ENCODE assay signal across 8 cellular contexts in genomic region chr9:33044677-33045282, GRCh38. TPM values are rescaled to one million over a fixed set of nuclear protein-coding genes. Genes with fewer than 3 reads are reported as not detected.
A peak's percentile ranks its signal among the peaks of the same experiment; 100 is the strongest.
DNase-seq lines count a peak whose midpoint lies in the region; ATAC-seq and TF ChIP-seq lines count a peak whose summit lies in the region.

No MANE protein-coding gene starts in this region.

- H3K4me3 Mint-ChIP-seq in nephron progenitor cell = peak overlapping the region; percentile 86

- 22 to 40% methylated on average over 12 of the region's 12 CpGs for WGBS in esophagus squamous epithelium, 2 donors

- TF ChIP-seq POLR2A in esophagus squamous epithelium (IDR thresholded peaks at IDR 0.05) = no peak

- H3K36me3 ChIP-seq in BJ (ENCODE audit: control insufficient read depth, insufficient read depth, low read length) (peaks cover 3% of the 10 kb centered on the region), esophagus squamous epithelium (peaks cover 0 to 64% (median 12%) of the 10 kb centered on the region in 3 donors)

- peaks cover 36% of the 10 kb centered on the region for H3K36me3 Mint-ChIP-seq in nephron progenitor cell (ENCODE audit: low read depth)

- H3K9me3 Mint-ChIP-seq in nephron progenitor cell = no peaks in the 10 kb centered on the region

- peaks cover 19% of the 10 kb centered on the region for H3K4me1 Mint-ChIP-seq in nephron progenitor cell

- in situ Hi-C loops in SK-MEL-5 (cut with HindIII; ENCODE audit: low pct_unique_long_range_greater_than_20kb, low sequenced_read_pairs) = no loop called here

- H3K9me3 ChIP-seq in esophagus squamous epithelium = no peaks in the 10 kb centered on the region

- H3K27ac ChIP-seq in esophagus squamous epithelium = peak overlapping the region; percentile 94 to 96 (median 96)

- H3K27me3 Mint-ChIP-seq in nephron progenitor cell (ENCODE audit: low read depth, poor library complexity) = peaks cover 3% of the 10 kb centered on the region

- TF ChIP-seq CTCF in BJ (IDR thresholded peaks at IDR 0.05; ENCODE audit: insufficient read depth, low read depth, low read length) (peak; percentile 27; the same call in 1 of the 2 replicates), HFF-Myc (IDR thresholded peaks at IDR 0.05; ENCODE audit: low read depth, low read length, missing control alignments) (peak; percentile 29), esophagus squamous epithelium (IDR thresholded peaks at IDR 0.05) (peak in 3 of 6 experiments; percentile 10 to 14 (median 14)), nephron progenitor cell (IDR thresholded peaks at IDR 0.05) (no peak)

- POLR2A ChIA-PET in BJ (lab: Charles Lee) = no interaction called here

- CTCF ChIA-PET in BJ (lab: Yijun Ruan, JAX) = interaction anchor here (1.1 to 1.6 kb wide), 3 partner anchors 10 to 18 kb away, joined by 3 read pairs; no protein-coding TSS in a partner anchor

- H3K4me3 ChIP-seq in BJ (ENCODE audit: low read depth, low read length) (peak overlapping the region; percentile 64), HFF-Myc (replicated peaks; ENCODE audit: low read depth, low read length) (peak overlapping the region; percentile 48), esophagus squamous epithelium (peak overlapping the region; percentile 63 to 80 (median 74))

- intact Hi-C loops in esophagus squamous epithelium (cut with DNase I) = no loop called here

- H3K27ac Mint-ChIP-seq in nephron progenitor cell = peak overlapping the region; percentile 96

- H3K27me3 ChIP-seq in BJ (ENCODE audit: control insufficient read depth, insufficient read depth, low read length) = no peaks in the 10 kb centered on the region
- no peaks in the 10 kb centered on the region for H3K27me3 ChIP-seq in esophagus squamous epithelium

- peaks cover 6 to 28% (median 6%) of the 10 kb centered on the region in 3 donors for H3K4me1 ChIP-seq in esophagus squamous epithelium

- DNase-seq in BJ (ENCODE audit: low read depth) (no peak), HFF-Myc (ENCODE audit: extremely low read depth, low read depth) (no peak), SK-MEL-5 (ENCODE audit: low read depth, low spot score) (peak; percentile 44), esophagus squamous epithelium (lab: John Stamatoyannopoulos, UW) (no peak), nephron progenitor cell (peak; percentile 19), OCI-M1 (lab: John Stamatoyannopoulos, UW) (no peak), globus pallidus (ENCODE audit: low spot score) (no peak)

- ATAC-seq in HG03025 (IDR thresholded peaks at IDR 0.05; ENCODE audit: low FRiP score, unreplicated experiment) = no peak

RNA-seq across cellular contexts. Expression of gene DNAJA1, which starts 19.7 kb away (rescaled TPM):
- 49.7 and 108 TPM in 2 replicates for polyA plus RNA-seq in BJ (2011; rRNA removed)
- 51.9 and 60.4 TPM in 2 replicates for polyA minus RNA-seq in BJ (2011; rRNA and poly(A)+ RNA removed)
- total RNA-seq in SK-MEL-5 (2014; rRNA removed; shearing (Covaris generic)) = 138 and 152 TPM in 2 replicates
- polyA plus RNA-seq in SK-MEL-5 (2015; cell fraction: cytosol; rRNA removed) = 163 and 176 TPM in 2 replicates
- polyA plus RNA-seq in SK-MEL-5 (2015; cell fraction: nucleus; rRNA removed) = 59.2 and 62.9 TPM in 2 replicates
- 10 to 100 TPM; 44.4 to 79.5 (median 58.3) TPM for total RNA-seq in esophagus squamous epithelium

RNA-seq across cellular contexts. Expression of gene SMU1, which starts 31.7 kb away (rescaled TPM):
- polyA plus RNA-seq in BJ (2011; rRNA removed) = 9.9 and 16.7 TPM in 2 replicates
- polyA minus RNA-seq in BJ (2011; rRNA and poly(A)+ RNA removed) = 9.6 and 11.4 TPM in 2 replicates
- total RNA-seq in SK-MEL-5 (2014; rRNA removed; shearing (Covaris generic)) = 24.3 and 27.7 TPM in 2 replicates
- 11.8 and 14.0 TPM in 2 replicates for polyA plus RNA-seq in SK-MEL-5 (2015; cell fraction: cytosol; rRNA removed)
- polyA plus RNA-seq in SK-MEL-5 (2015; cell fraction: nucleus; rRNA removed) = 7.9 and 8.2 TPM in 2 replicates
- 10 to 100 TPM in 3 of 4 donors, 1 to 10 TPM in 1; 9.4 to 19.1 (median 13.6) TPM for total RNA-seq in esophagus squamous epithelium

RNA-seq across cellular contexts. Expression of gene APTX, which starts 43.4 kb away (rescaled TPM):
- 24.0 and 38.3 TPM in 2 replicates for polyA plus RNA-seq in BJ (2011; rRNA removed)
- 10.3 and 12.9 TPM in 2 replicates for polyA minus RNA-seq in BJ (2011; rRNA and poly(A)+ RNA removed)
- 38.2 and 39.0 TPM in 2 replicates for total RNA-seq in SK-MEL-5 (2014; rRNA removed; shearing (Covaris generic))
- 33.7 TPM in 2 replicates for polyA plus RNA-seq in SK-MEL-5 (2015; cell fraction: cytosol; rRNA removed)
- 52.4 and 55.5 TPM in 2 replicates for polyA plus RNA-seq in SK-MEL-5 (2015; cell fraction: nucleus; rRNA removed)
- 10 to 100 TPM; 14.3 to 35.6 (median 33.8) TPM for total RNA-seq in esophagus squamous epithelium

Comparison
In these comparisons a context has a peak if more than half of its experiments do, and no peak if none do; other contexts are left out.
1. DNase-seq: peak in SK-MEL-5 (single experiment) and nephron progenitor cell (single experiment); none in BJ (single experiment), HFF-Myc (single experiment), esophagus squamous epithelium (single experiment), OCI-M1 (single experiment) and globus pallidus (single experiment).
2. Peak in every context shown above with its lines, with median percentiles within 50 percentile points of each other: H3K4me3 ChIP-seq.